Comparison of ENCODE assay signal across 1 cellular context in the genomic region with DNA sequence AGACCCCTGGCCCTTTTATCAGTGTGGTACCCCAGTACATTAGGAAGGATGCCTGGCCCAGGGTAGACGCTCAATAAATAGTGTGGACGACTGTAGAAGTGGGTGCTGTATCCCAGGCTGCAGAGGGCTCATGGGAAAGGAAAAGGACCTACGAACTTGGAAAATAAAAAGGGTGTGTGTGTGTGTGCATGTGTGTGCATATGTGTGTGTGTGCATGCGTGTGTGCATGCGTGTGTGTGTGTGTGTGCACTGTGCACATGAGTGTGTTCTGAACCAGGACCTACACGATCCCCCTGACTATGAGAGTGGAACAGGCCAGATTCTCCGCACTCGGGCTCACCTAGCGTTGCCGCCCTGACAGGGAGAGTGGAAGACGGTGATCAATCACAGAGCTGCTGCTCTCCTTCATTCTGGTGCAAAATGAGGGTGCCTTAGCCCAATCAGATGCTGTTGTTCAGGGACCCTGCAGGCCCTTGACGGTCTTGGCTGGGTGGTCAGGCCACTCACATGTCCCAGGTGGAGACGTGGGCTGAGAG.
A peak's percentile ranks its signal among the peaks of the same experiment; 100 is the strongest.
TF ChIP-seq lines count a peak whose summit lies in the region.

No MANE protein-coding gene starts in this region.

TF ChIP-seq in HepG2, 621 proteins besides CTCF, POLR2A, EP300 and RAD21 (continued from another document):
- TF ChIP-seq, protein P1, sequence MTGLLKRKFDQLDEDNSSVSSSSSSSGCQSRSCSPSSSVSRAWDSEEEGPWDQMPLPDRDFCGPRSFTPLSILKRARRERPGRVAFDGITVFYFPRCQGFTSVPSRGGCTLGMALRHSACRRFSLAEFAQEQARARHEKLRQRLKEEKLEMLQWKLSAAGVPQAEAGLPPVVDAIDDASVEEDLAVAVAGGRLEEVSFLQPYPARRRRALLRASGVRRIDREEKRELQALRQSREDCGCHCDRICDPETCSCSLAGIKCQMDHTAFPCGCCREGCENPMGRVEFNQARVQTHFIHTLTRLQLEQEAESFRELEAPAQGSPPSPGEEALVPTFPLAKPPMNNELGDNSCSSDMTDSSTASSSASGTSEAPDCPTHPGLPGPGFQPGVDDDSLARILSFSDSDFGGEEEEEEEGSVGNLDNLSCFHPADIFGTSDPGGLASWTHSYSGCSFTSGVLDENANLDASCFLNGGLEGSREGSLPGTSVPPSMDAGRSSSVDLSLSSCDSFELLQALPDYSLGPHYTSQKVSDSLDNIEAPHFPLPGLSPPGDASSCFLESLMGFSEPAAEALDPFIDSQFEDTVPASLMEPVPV (CRISPR knock-in tag; IDR thresholded peaks at IDR 0.05): 0 out of 2 replicates have a peak, but pooled peaks have one; percentile 30
